10 cellular contexts compared by ENCODE assay signal in genomic region chr12:97716356-97716755, GRCh38.
DNase-seq lines count a peak whose midpoint lies in the region; ATAC-seq and TF ChIP-seq lines count a peak whose summit lies in the region.
"Had no signal": no experiment of that assay in that cellular context is flagged by ENCODE, and none has a peak within 500 bp of the region (broad histone marks: within the 10 kb centered on the region; RNA-seq: fewer than 3 reads in every experiment).

No MANE protein-coding gene starts in this region.

- 48 to 75% (median 65%) methylated on average over 1 of the region's 1 CpG for WGBS in stomach, 5 donors

- no peak overlapping the region for H3K4me3 ChIP-seq in epithelial cell of proximal tubule (ENCODE audit: low read depth, low read length)
- H3K4me3 ChIP-seq in stomach, result no peak overlapping the region

- TF ChIP-seq EP300 in stomach (IDR thresholded peaks at IDR 0.05), result no peak

- peaks cover 0 to 9% (median 0%) of the 10 kb centered on the region in 4 donors for H3K4me1 ChIP-seq in stomach

- intact Hi-C loops in stomach (cut with DNase I; ENCODE audit: low total_unique reads), result no loop called here

- DNase-seq in NCI-H82 (lab: John Stamatoyannopoulos, UW) (peak; percentile 27), NCI-H82 treated with DMSO at 0.1 percent for 48 hours (lab: John Stamatoyannopoulos, UW; ENCODE audit: unreplicated experiment) (no peak), NCI-H748 (lab: John Stamatoyannopoulos, UW; ENCODE audit: unreplicated experiment) (peak; percentile 66), epithelial cell of proximal tubule (ENCODE audit: low read depth) (peak; percentile 2), stomach (no peak), foreskin melanocyte (no peak), UCSD-AML1 (lab: John Stamatoyannopoulos, UW; ENCODE audit: unreplicated experiment) (no peak)
- DNase-seq: HCEC 1CT, T-helper 2 cell had no signal

- TF ChIP-seq CTCF in epithelial cell of proximal tubule (conservative IDR thresholded peaks at IDR 0.05; ENCODE audit: low read depth, low read length) (peak; percentile 63), stomach (IDR thresholded peaks at IDR 0.05) (peak in 4 of 7 experiments; percentile 13 to 26 (median 20))

- H3K27ac ChIP-seq in stomach, result no peak overlapping the region

- H3K27me3 ChIP-seq in stomach, result no peaks in the 10 kb centered on the region

- no peak for TF ChIP-seq POLR2A in stomach (IDR thresholded peaks at IDR 0.05)

- no peak for ATAC-seq in HG03432 (IDR thresholded peaks at IDR 0.05; ENCODE audit: unreplicated experiment)

- H3K9me3 ChIP-seq in stomach, result peaks cover 0 to 6% (median 0%) of the 10 kb centered on the region in 4 donors

- no peaks in the 10 kb centered on the region for H3K36me3 ChIP-seq in stomach

Comparison
In these comparisons a context has a peak if more than half of its experiments do, and no peak if none do; other contexts are left out.
1. DNase-seq: peak in NCI-H82 (single experiment), NCI-H748 (single experiment) and epithelial cell of proximal tubule (single experiment); none in NCI-H82 treated with DMSO at 0.1 percent for 48 hours (single experiment), stomach (single experiment), foreskin melanocyte (single experiment) and UCSD-AML1 (single experiment).